Comparison of ENCODE assay signal across 1 cellular context in the genomic region with DNA sequence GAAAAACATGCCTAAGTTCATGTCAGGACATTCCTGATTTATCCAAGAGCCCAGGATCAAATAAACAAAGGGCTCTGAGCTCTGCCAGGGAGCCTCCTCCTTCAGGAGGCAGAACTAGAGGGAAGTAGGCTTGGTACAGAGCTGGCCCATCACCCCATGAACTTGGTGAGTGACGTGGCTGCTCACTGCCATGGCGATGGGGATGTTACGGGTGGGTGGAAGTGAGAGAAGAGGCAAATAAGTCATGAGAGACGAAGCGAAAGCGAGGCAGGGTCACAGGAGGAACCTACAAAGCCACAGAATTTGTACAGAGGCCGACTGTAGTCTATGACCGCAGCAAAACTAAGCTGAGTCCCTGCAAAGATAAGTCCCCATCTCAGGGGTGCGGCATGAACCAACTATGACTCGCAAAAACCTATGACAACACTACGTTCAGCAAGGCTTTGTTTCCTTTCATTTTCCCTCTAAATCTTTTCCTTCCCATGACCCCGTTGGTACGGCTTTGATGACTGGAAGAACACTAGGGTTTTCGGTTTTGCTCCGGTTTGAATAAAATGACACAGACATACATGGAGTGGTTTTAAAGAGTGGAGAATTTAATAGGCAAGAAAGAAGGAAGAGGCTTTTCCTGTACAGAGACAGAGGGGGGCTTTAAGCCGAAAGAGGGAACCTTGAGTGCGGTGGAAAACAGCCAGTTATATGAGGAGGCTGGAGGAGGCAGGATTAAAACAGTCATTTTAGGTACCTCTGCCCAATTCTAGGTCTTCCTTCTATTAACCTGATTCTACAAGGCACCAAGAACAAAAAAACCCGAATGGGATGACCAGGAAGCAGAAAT.
A peak's percentile ranks its signal among the peaks of the same experiment; 100 is the strongest.
TF ChIP-seq lines count a peak whose summit lies in the region.

No MANE protein-coding gene starts in this region.

TF ChIP-seq in GM12878, 131 proteins besides CTCF, POLR2A, EP300 and RAD21 (continued from another document and continues in another):
- TF ChIP-seq, protein P1, sequence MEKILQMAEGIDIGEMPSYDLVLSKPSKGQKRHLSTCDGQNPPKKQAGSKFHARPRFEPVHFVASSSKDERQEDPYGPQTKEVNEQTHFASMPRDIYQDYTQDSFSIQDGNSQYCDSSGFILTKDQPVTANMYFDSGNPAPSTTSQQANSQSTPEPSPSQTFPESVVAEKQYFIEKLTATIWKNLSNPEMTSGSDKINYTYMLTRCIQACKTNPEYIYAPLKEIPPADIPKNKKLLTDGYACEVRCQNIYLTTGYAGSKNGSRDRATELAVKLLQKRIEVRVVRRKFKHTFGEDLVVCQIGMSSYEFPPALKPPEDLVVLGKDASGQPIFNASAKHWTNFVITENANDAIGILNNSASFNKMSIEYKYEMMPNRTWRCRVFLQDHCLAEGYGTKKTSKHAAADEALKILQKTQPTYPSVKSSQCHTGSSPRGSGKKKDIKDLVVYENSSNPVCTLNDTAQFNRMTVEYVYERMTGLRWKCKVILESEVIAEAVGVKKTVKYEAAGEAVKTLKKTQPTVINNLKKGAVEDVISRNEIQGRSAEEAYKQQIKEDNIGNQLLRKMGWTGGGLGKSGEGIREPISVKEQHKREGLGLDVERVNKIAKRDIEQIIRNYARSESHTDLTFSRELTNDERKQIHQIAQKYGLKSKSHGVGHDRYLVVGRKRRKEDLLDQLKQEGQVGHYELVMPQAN (conservative IDR thresholded peaks at IDR 0.05) = 0 out of 2 replicates have a peak, but pooled peaks have one; percentile 23
- TF ChIP-seq FOXK2 (IDR thresholded peaks at IDR 0.05) (peak; percentile 30; the same call in 1 of the 2 replicates), ZBED1 (IDR thresholded peaks at IDR 0.05; ENCODE audit: borderline replicate concordance) (peak; percentile 76), FOXM1 (IDR thresholded peaks at IDR 0.05; ENCODE audit: low read depth, low read length) (peak; percentile 47), MEF2B (IDR thresholded peaks at IDR 0.05; ENCODE audit: partially characterized antibody, poor library complexity, severe bottlenecking) (peak; percentile 58), ZNF217 (IDR thresholded peaks at IDR 0.05) (no peak), CHD1 (IDR thresholded peaks at IDR 0.05; ENCODE audit: low read depth, low read length) (0 out of 2 replicates have a peak, but pooled peaks have one; percentile 55), ASH2L (IDR thresholded peaks at IDR 0.05; ENCODE audit: borderline replicate concordance, low read depth) (no peak), CBX5 (IDR thresholded peaks at IDR 0.05; ENCODE audit: low read depth) (0 out of 2 replicates have a peak, but pooled peaks have one; percentile 45), CBFB (IDR thresholded peaks at IDR 0.05; ENCODE audit: low read depth) (peak; percentile 83), NR2F1 (conservative IDR thresholded peaks at IDR 0.05) (peak; percentile 95), SMAD1 (IDR thresholded peaks at IDR 0.05; ENCODE audit: low read depth, partially characterized antibody) (peak; percentile 59), GABPA (IDR thresholded peaks at IDR 0.05; ENCODE audit: low read depth) (0 out of 2 replicates have a peak, but pooled peaks have one; percentile 31), HDAC6 (IDR thresholded peaks at IDR 0.05; ENCODE audit: unreplicated experiment) (no peak), TARDBP (IDR thresholded peaks at IDR 0.05; ENCODE audit: borderline replicate concordance) (no peak), YY1 (IDR thresholded peaks at IDR 0.05; ENCODE audit: low read depth, low read length) (peak; percentile 76), PAX8 (IDR thresholded peaks at IDR 0.05) (peak; percentile 75; the same call in 1 of the 2 replicates), TAF1 (IDR thresholded peaks at IDR 0.05; ENCODE audit: borderline replicate concordance, low read depth, low read length) (0 out of 2 replicates have a peak, but pooled peaks have one; percentile 52), HDGF (IDR thresholded peaks at IDR 0.05) (peak; percentile 92), HCFC1 (IDR thresholded peaks at IDR 0.05; ENCODE audit: low read length) (peak; percentile 29; the same call in 1 of the 2 replicates), BACH1 (IDR thresholded peaks at IDR 0.05; ENCODE audit: borderline replicate concordance) (peak; percentile 64; the same call in 1 of the 2 replicates), NFYA (IDR thresholded peaks at IDR 0.05; ENCODE audit: borderline replicate concordance, low read depth, low read length) (no peak), TCF7 (IDR thresholded peaks at IDR 0.05; ENCODE audit: borderline replicate concordance) (peak; percentile 29; the same call in 1 of the 2 replicates), LARP7 (IDR thresholded peaks at IDR 0.05) (no peak), RCOR1 (conservative IDR thresholded peaks at IDR 0.05; ENCODE audit: low read depth, low read length) (no peak), RAD51 (IDR thresholded peaks at IDR 0.05) (peak; percentile 57; the same call in 1 of the 2 replicates)
- TF ChIP-seq, protein P2, sequence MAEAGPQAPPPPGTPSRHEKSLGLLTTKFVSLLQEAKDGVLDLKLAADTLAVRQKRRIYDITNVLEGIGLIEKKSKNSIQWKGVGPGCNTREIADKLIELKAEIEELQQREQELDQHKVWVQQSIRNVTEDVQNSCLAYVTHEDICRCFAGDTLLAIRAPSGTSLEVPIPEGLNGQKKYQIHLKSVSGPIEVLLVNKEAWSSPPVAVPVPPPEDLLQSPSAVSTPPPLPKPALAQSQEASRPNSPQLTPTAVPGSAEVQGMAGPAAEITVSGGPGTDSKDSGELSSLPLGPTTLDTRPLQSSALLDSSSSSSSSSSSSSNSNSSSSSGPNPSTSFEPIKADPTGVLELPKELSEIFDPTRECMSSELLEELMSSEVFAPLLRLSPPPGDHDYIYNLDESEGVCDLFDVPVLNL (IDR thresholded peaks at IDR 0.05; ENCODE audit: low read depth, low read length) = no peak
- TF ChIP-seq, protein P3, sequence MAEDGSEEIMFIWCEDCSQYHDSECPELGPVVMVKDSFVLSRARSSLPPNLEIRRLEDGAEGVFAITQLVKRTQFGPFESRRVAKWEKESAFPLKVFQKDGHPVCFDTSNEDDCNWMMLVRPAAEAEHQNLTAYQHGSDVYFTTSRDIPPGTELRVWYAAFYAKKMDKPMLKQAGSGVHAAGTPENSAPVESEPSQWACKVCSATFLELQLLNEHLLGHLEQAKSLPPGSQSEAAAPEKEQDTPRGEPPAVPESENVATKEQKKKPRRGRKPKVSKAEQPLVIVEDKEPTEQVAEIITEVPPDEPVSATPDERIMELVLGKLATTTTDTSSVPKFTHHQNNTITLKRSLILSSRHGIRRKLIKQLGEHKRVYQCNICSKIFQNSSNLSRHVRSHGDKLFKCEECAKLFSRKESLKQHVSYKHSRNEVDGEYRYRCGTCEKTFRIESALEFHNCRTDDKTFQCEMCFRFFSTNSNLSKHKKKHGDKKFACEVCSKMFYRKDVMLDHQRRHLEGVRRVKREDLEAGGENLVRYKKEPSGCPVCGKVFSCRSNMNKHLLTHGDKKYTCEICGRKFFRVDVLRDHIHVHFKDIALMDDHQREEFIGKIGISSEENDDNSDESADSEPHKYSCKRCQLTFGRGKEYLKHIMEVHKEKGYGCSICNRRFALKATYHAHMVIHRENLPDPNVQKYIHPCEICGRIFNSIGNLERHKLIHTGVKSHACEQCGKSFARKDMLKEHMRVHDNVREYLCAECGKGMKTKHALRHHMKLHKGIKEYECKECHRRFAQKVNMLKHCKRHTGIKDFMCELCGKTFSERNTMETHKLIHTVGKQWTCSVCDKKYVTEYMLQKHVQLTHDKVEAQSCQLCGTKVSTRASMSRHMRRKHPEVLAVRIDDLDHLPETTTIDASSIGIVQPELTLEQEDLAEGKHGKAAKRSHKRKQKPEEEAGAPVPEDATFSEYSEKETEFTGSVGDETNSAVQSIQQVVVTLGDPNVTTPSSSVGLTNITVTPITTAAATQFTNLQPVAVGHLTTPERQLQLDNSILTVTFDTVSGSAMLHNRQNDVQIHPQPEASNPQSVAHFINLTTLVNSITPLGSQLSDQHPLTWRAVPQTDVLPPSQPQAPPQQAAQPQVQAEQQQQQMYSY (CRISPR knock-in tag; IDR thresholded peaks at IDR 0.05) = no peak
- TF ChIP-seq, protein P4, sequence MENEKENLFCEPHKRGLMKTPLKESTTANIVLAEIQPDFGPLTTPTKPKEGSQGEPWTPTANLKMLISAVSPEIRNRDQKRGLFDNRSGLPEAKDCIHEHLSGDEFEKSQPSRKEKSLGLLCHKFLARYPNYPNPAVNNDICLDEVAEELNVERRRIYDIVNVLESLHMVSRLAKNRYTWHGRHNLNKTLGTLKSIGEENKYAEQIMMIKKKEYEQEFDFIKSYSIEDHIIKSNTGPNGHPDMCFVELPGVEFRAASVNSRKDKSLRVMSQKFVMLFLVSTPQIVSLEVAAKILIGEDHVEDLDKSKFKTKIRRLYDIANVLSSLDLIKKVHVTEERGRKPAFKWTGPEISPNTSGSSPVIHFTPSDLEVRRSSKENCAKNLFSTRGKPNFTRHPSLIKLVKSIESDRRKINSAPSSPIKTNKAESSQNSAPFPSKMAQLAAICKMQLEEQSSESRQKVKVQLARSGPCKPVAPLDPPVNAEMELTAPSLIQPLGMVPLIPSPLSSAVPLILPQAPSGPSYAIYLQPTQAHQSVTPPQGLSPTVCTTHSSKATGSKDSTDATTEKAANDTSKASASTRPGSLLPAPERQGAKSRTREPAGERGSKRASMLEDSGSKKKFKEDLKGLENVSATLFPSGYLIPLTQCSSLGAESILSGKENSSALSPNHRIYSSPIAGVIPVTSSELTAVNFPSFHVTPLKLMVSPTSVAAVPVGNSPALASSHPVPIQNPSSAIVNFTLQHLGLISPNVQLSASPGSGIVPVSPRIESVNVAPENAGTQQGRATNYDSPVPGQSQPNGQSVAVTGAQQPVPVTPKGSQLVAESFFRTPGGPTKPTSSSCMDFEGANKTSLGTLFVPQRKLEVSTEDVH (IDR thresholded peaks at IDR 0.05; ENCODE audit: low read depth, partially characterized antibody) = no peak
- TF ChIP-seq, protein P5, sequence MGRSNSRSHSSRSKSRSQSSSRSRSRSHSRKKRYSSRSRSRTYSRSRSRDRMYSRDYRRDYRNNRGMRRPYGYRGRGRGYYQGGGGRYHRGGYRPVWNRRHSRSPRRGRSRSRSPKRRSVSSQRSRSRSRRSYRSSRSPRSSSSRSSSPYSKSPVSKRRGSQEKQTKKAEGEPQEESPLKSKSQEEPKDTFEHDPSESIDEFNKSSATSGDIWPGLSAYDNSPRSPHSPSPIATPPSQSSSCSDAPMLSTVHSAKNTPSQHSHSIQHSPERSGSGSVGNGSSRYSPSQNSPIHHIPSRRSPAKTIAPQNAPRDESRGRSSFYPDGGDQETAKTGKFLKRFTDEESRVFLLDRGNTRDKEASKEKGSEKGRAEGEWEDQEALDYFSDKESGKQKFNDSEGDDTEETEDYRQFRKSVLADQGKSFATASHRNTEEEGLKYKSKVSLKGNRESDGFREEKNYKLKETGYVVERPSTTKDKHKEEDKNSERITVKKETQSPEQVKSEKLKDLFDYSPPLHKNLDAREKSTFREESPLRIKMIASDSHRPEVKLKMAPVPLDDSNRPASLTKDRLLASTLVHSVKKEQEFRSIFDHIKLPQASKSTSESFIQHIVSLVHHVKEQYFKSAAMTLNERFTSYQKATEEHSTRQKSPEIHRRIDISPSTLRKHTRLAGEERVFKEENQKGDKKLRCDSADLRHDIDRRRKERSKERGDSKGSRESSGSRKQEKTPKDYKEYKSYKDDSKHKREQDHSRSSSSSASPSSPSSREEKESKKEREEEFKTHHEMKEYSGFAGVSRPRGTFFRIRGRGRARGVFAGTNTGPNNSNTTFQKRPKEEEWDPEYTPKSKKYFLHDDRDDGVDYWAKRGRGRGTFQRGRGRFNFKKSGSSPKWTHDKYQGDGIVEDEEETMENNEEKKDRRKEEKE (IDR thresholded peaks at IDR 0.05) = no peak
- TF ChIP-seq, protein P6, sequence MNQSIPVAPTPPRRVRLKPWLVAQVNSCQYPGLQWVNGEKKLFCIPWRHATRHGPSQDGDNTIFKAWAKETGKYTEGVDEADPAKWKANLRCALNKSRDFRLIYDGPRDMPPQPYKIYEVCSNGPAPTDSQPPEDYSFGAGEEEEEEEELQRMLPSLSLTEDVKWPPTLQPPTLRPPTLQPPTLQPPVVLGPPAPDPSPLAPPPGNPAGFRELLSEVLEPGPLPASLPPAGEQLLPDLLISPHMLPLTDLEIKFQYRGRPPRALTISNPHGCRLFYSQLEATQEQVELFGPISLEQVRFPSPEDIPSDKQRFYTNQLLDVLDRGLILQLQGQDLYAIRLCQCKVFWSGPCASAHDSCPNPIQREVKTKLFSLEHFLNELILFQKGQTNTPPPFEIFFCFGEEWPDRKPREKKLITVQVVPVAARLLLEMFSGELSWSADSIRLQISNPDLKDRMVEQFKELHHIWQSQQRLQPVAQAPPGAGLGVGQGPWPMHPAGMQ (IDR thresholded peaks at IDR 0.05; ENCODE audit: borderline replicate concordance) = no peak
- TF ChIP-seq, protein P7, sequence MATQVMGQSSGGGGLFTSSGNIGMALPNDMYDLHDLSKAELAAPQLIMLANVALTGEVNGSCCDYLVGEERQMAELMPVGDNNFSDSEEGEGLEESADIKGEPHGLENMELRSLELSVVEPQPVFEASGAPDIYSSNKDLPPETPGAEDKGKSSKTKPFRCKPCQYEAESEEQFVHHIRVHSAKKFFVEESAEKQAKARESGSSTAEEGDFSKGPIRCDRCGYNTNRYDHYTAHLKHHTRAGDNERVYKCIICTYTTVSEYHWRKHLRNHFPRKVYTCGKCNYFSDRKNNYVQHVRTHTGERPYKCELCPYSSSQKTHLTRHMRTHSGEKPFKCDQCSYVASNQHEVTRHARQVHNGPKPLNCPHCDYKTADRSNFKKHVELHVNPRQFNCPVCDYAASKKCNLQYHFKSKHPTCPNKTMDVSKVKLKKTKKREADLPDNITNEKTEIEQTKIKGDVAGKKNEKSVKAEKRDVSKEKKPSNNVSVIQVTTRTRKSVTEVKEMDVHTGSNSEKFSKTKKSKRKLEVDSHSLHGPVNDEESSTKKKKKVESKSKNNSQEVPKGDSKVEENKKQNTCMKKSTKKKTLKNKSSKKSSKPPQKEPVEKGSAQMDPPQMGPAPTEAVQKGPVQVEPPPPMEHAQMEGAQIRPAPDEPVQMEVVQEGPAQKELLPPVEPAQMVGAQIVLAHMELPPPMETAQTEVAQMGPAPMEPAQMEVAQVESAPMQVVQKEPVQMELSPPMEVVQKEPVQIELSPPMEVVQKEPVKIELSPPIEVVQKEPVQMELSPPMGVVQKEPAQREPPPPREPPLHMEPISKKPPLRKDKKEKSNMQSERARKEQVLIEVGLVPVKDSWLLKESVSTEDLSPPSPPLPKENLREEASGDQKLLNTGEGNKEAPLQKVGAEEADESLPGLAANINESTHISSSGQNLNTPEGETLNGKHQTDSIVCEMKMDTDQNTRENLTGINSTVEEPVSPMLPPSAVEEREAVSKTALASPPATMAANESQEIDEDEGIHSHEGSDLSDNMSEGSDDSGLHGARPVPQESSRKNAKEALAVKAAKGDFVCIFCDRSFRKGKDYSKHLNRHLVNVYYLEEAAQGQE (IDR thresholded peaks at IDR 0.05; ENCODE audit: low read depth, low read length) = no peak
- TF ChIP-seq, protein P8, sequence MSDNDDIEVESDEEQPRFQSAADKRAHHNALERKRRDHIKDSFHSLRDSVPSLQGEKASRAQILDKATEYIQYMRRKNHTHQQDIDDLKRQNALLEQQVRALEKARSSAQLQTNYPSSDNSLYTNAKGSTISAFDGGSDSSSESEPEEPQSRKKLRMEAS (IDR thresholded peaks at IDR 0.05; ENCODE audit: low read depth, low read length) = peak; percentile 46; the same call in 1 of the 2 replicates
- TF ChIP-seq, protein P9, sequence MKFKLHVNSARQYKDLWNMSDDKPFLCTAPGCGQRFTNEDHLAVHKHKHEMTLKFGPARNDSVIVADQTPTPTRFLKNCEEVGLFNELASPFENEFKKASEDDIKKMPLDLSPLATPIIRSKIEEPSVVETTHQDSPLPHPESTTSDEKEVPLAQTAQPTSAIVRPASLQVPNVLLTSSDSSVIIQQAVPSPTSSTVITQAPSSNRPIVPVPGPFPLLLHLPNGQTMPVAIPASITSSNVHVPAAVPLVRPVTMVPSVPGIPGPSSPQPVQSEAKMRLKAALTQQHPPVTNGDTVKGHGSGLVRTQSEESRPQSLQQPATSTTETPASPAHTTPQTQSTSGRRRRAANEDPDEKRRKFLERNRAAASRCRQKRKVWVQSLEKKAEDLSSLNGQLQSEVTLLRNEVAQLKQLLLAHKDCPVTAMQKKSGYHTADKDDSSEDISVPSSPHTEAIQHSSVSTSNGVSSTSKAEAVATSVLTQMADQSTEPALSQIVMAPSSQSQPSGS (IDR thresholded peaks at IDR 0.05; ENCODE audit: low read length) = peak; percentile 83
